ENCODE assay signal across 10 cellular contexts in the genomic region with DNA sequence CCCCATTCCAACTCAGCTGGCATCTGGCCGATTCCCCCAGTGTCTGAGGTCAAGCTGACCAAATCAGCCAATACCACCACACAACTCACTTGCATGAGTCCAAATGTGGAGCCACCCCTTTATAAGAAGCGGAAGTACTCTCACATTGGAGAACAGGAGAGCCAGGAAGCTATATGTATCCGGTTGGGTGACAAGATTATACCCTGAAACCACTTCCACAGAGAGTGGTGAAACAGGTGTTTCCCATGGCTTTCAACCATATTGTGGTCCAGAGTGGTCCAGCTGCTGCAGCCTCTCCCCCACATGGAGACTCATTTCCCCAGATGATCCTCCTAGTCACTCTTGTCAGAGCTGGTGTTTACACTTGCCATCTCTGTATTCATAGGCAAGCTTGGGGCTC. TPM values are rescaled to one million over a fixed set of nuclear protein-coding genes. Genes with fewer than 3 reads are reported as not detected.
A peak's percentile ranks its signal among the peaks of the same experiment; 100 is the strongest.
DNase-seq lines count a peak whose midpoint lies in the region; ATAC-seq and TF ChIP-seq lines count a peak whose summit lies in the region.
"Had no signal": no experiment of that assay in that cellular context is flagged by ENCODE, and none has a peak within 500 bp of the region (broad histone marks: within the 10 kb centered on the region; RNA-seq: fewer than 3 reads in every experiment).

No MANE protein-coding gene starts in this region.

- peaks cover 0 to 7% (median 0%) of the 10 kb centered on the region in 11 experiments; a peak in 2 of 22 replicates for H3K36me3 ChIP-seq in BLaER1 treated with 17β-estradiol and CSF1 and Interleukin-3, amounts not matched to agents 10 nM and 100 nM
- no peaks in the 10 kb centered on the region for H3K36me3 ChIP-seq in MM.1S (replicated peaks; ENCODE audit: insufficient read depth, low read length)

- intact Hi-C loops in left ventricle myocardium superior (cut with micrococcal nuclease), result no loop called here

- peaks cover 10% of the 10 kb centered on the region; the same call in 1 of the 2 replicates for H3F3A ChIP-seq in MM.1S (ENCODE audit: insufficient read depth, low read length)

- DNase-seq in MM.1S (peak; percentile 84), HPDE6-E6E7 (ENCODE audit: extremely low spot score) (no peak), left ventricle myocardium superior (no peak), ureter (ENCODE audit: low spot score) (no peak), dermis blood vessel endothelial cell (no peak)
- DNase-seq: activated T-cell treated with anti-CD3 and anti-CD28 coated beads, Interleukin-2, amount 50 U/mL, for 4 hours; substantia nigra had no signal

- no peaks in the 10 kb centered on the region for H3K79me2 ChIP-seq in MM.1S (ENCODE audit: low read length)

- H3K4me2 ChIP-seq in BLaER1 treated with 17β-estradiol and CSF1 and Interleukin-3, amounts not matched to agents 10 nM and 100 nM, result peak overlapping the region; percentile 1 to 86 (median 79)
- H3K4me2 ChIP-seq in MM.1S (ENCODE audit: low read depth, low read length), result peak overlapping the region; percentile 42; the same call in 1 of the 2 replicates

- peak; percentile 48 for ATAC-seq in GM19043 (IDR thresholded peaks at IDR 0.05; ENCODE audit: low read depth, unreplicated experiment)
- ATAC-seq in HG02885 (IDR thresholded peaks at IDR 0.05; ENCODE audit: poor library complexity, unreplicated experiment), result peak; percentile 44
- ATAC-seq in left ventricle myocardium superior, result no peak
- ATAC-seq: activated T-cell treated with anti-CD3 and anti-CD28 coated beads, Interleukin-2, amount 50 U/mL, for 4 hours had no signal

- H3K4me1 ChIP-seq in BLaER1 treated with 17β-estradiol and CSF1 and Interleukin-3, amounts not matched to agents 10 nM and 100 nM, result peaks cover 17 to 41% (median 28%) of the 10 kb centered on the region in 10 experiments
- peaks cover 24% of the 10 kb centered on the region for H3K4me1 ChIP-seq in MM.1S (ENCODE audit: low read length)

- no peaks in the 10 kb centered on the region for H3K27me3 ChIP-seq in BLaER1 treated with 17β-estradiol and CSF1 and Interleukin-3, amounts not matched to agents 10 nM and 100 nM
- no peaks in the 10 kb centered on the region for H3K27me3 ChIP-seq in MM.1S (replicated peaks; ENCODE audit: insufficient read depth, low read length)

- H3K9ac ChIP-seq in BLaER1 treated with 17β-estradiol and CSF1 and Interleukin-3, amounts not matched to agents 10 nM and 100 nM, result peak overlapping the region in 4 of 11 experiments; percentile 25 to 53 (median 42); a peak in 3 of 22 replicates
- no peak overlapping the region for H3K9ac ChIP-seq in MM.1S (ENCODE audit: low read length)

- H3K9me3 ChIP-seq in BLaER1 treated with 17β-estradiol and CSF1 and Interleukin-3, amounts not matched to agents 10 nM and 100 nM (replicated peaks in 1 of 11), result peaks cover 36 to 55% (median 47%) of the 10 kb centered on the region in 11 experiments
- no peaks in the 10 kb centered on the region for H3K9me3 ChIP-seq in MM.1S (replicated peaks; ENCODE audit: insufficient read depth, low read length)

- peak overlapping the region in 5 of 10 experiments; percentile 0 to 46 (median 23); a peak in 6 of 20 replicates for H3K4me3 ChIP-seq in BLaER1 treated with 17β-estradiol and CSF1 and Interleukin-3, amounts not matched to agents 10 nM and 100 nM
- H3K4me3 ChIP-seq in MM.1S (ENCODE audit: low read length), result no peak overlapping the region

- peak overlapping the region; percentile 39; the same call in 1 of the 2 replicates for H2AFZ ChIP-seq in MM.1S (ENCODE audit: low read length)

- H3K27ac ChIP-seq in BLaER1 treated with 17β-estradiol and CSF1 and Interleukin-3, amounts not matched to agents 10 nM and 100 nM, result peak overlapping the region in 9 of 11 experiments; percentile 24 to 80 (median 64); a peak in 16 of 22 replicates
- H3K27ac ChIP-seq in MM.1S (ENCODE audit: low read length), result peak overlapping the region; percentile 72; the same call in 1 of the 2 replicates

- no peaks in the 10 kb centered on the region for H4K20me1 ChIP-seq in BLaER1 treated with 17β-estradiol and CSF1 and Interleukin-3, amounts not matched to agents 10 nM and 100 nM
- no peaks in the 10 kb centered on the region for H4K20me1 ChIP-seq in MM.1S (ENCODE audit: insufficient read depth, low read length)

- no peak for TF ChIP-seq CTCF in MM.1S (IDR thresholded peaks at IDR 0.05; ENCODE audit: low read length)

- no peaks in the 10 kb centered on the region for H3K9me2 ChIP-seq in MM.1S (replicated peaks; ENCODE audit: insufficient read depth, low read length)

RNA-seq across cellular contexts. Expression of a gene that starts 24.0 kb away (rescaled TPM):
- total RNA-seq in left ventricle myocardium superior (152 TPM), ureter (132 TPM), dermis blood vessel endothelial cell (207 and 230 TPM in 2 replicates)
